Comparison of ENCODE assay signal across 26 cellular contexts in the genomic region with DNA sequence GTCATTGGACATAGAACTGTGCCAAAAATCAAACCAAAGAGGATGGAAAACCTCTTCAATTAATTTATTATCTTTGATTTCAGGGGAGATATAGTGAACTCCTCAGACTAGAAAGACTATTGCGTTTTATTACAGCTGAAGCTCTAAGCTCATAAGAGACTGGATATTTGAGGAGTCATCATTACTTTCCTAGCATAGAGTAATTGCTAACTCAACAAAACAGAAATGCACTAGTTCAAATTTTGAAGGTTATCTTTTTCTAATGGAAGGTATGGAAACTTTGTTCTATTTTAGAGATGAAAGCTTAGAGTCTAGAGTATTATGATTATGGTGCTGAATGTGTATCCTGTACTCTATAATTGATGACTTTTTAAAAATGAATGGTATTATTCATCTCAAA. TPM values are rescaled to one million over a fixed set of nuclear protein-coding genes. Genes with fewer than 3 reads are reported as not detected.
"Had no signal": no experiment of that assay in that cellular context is flagged by ENCODE, and none has a peak within 500 bp of the region (broad histone marks: within the 10 kb centered on the region; RNA-seq: fewer than 3 reads in every experiment).

No MANE protein-coding gene starts in this region.

- H3K9me2 ChIP-seq: SK-N-SH had no signal

- H3K27ac Mint-ChIP-seq: IgD-negative memory B cell; T-cell; T-helper 1 cell treated with Interleukin-12 subunit alpha and Interleukin-12 subunit beta and Interleukin-4 antibody, amounts not matched to agents 30 μg/mL and 1 μg/mL, for 36 hours had no signal

- H3K4me1 Mint-ChIP-seq: IgD-negative memory B cell, T-cell had no signal

- DNase-seq: KBM-7; MV-4-11; NCI-H1048; NCI-H1417; NCI-H1436 treated with DMSO at 0.1 percent for 48 hours; NCI-H1694; NCI-H187 treated with DMSO at 0.1 percent for 48 hours; NCI-H2081; NCI-H2107; NCI-H2227 treated with DMSO at 0.1 percent for 48 hours; NCI-H524; NCI-H526 treated with DMSO at 0.1 percent for 48 hours; NCI-H748 treated with DMSO at 0.1 percent for 48 hours; NK-92 treated with Interleukin-12 subunit alpha and Interleukin-12 subunit beta, amount 100 ng/mL, for 24 hours; PC-3; SHP77; SK-N-SH; SW 1271; T-cell had no signal

- H3K9me3 ChIP-seq: SK-N-SH had no signal

- ATAC-seq: Panc1, PC-3, T-cell had no signal

- H3K4me3 Mint-ChIP-seq: IgD-negative memory B cell; T-cell; T-helper 1 cell treated with Interleukin-12 subunit alpha and Interleukin-12 subunit beta and Interleukin-4 antibody, amounts not matched to agents 30 μg/mL and 1 μg/mL, for 36 hours had no signal

- H3K9me3 Mint-ChIP-seq: T-cell; T-helper 1 cell treated with Interleukin-12 subunit alpha and Interleukin-12 subunit beta and Interleukin-4 antibody, amounts not matched to agents 30 μg/mL and 1 μg/mL, for 36 hours had no signal

- H3K36me3 Mint-ChIP-seq: IgD-negative memory B cell, T-cell had no signal

- H3K27ac ChIP-seq: RWPE1 had no signal

- H3K9ac ChIP-seq: SK-N-SH had no signal

- H3K4me2 ChIP-seq: SK-N-SH had no signal

RNA-seq across cellular contexts. Expression of gene BEST3, which starts 5.3 kb away (rescaled TPM):
- total RNA-seq: HT-29, NCI-H460, SK-MEL-5, T-cell had no signal
- polyA plus RNA-seq: IgD-negative memory B cell had no signal
